ENCODE assay signal across 8 cellular contexts in the genomic region with DNA sequence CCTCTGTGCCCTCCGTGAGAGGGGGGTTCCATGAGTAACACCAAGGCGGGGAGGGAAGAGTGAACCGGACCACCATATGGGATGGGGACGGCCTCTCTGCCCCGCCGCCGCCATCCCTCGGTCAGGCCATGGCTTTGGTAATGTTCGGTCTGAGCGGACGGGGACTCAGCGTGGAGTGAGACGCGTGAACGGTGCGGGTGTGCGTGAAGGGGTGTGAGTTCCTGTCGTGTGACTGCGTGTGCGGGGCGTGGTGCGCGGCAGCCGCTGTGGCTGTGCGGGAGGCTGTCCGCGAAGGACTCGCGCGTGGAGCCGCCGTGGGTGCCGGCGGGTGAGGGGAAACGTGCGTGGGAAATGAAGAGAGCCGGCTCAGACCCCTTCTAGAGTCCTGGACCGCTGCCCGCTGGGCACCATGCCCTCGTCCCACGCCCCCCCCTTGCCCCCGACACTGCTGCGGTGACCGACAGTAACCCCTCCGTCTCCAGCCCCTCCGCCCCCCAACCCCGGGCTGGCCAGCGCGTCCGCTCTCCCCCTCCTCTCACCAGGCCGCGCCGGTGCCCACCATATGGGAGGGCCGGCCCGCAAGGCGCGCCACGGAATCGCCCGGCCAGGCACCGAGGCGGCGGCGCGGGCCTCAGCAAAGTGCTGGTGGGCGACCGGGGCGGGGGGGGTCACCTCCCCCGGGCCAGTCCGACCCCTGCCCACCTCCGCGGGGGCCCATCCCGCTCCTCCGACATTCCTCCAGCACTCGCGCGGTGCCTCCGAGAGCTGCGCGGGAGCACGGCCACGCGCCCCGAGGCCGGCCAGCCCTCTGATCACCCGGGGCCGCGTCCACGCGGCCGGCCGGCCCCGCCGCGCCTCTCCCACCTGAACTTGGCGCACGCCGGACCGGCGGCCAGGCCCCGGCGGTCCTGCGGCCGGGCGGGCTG. TPM values are rescaled to one million over a fixed set of nuclear protein-coding genes. Genes with fewer than 3 reads are reported as not detected.
A peak's percentile ranks its signal among the peaks of the same experiment; 100 is the strongest.
DNase-seq lines count a peak whose midpoint lies in the region; ATAC-seq and TF ChIP-seq lines count a peak whose summit lies in the region.

No MANE protein-coding gene starts in this region.

- peak overlapping the region; percentile 79 for H3K4me3 Mint-ChIP-seq in activated T-cell treated with anti-CD3 and anti-CD28 coated beads, Interleukin-2, amount 50 U/mL, for 4 hours

- H3K9ac ChIP-seq in parathyroid adenoma, result no peak overlapping the region

- no peak for TF ChIP-seq CTCF in GM20000 (IDR thresholded peaks at IDR 0.05; ENCODE audit: extremely low read depth, missing control alignments)
- no peak for TF ChIP-seq CTCF in cardiac muscle cell (IDR thresholded peaks at IDR 0.05; ENCODE audit: low read depth, low read length)
- TF ChIP-seq CTCF in parathyroid adenoma (IDR thresholded peaks at IDR 0.05), result no peak

- no peaks in the 10 kb centered on the region for H3K36me3 Mint-ChIP-seq in activated T-cell treated with anti-CD3 and anti-CD28 coated beads, Interleukin-2, amount 50 U/mL, for 4 hours (ENCODE audit: insufficient read depth)

- no peaks in the 10 kb centered on the region for H3K36me3 ChIP-seq in ACC112 (ENCODE audit: insufficient read depth, low read length)
- H3K36me3 ChIP-seq in cardiac muscle cell, result peaks cover under 1% of the 10 kb centered on the region
- no peaks in the 10 kb centered on the region for H3K36me3 ChIP-seq in parathyroid adenoma (ENCODE audit: control insufficient read depth, insufficient read depth, low read length)

- ATAC-seq in activated T-cell treated with anti-CD3 and anti-CD28 coated beads, Interleukin-2, amount 50 U/mL, for 4 hours, result peak; percentile 15
- ATAC-seq in HG03196 (IDR thresholded peaks at IDR 0.05; ENCODE audit: unreplicated experiment), result no peak

- H3K4me3 ChIP-seq in ACC112 (ENCODE audit: low read depth, low read length) (peak overlapping the region; percentile 84), cardiac muscle cell (peak overlapping the region; percentile 81), parathyroid adenoma (ENCODE audit: low read depth, low read length) (peak overlapping the region; percentile 70)

- peaks cover 27% of the 10 kb centered on the region for H3K27me3 ChIP-seq in ACC112 (ENCODE audit: insufficient read depth, low read length)
- H3K27me3 ChIP-seq in cardiac muscle cell, result peaks cover 6% of the 10 kb centered on the region
- no peaks in the 10 kb centered on the region for H3K27me3 ChIP-seq in parathyroid adenoma (ENCODE audit: control insufficient read depth, insufficient read depth, low read length)

- H3K27me3 Mint-ChIP-seq in activated T-cell treated with anti-CD3 and anti-CD28 coated beads, Interleukin-2, amount 50 U/mL, for 4 hours (ENCODE audit: low read depth), result peaks cover 49% of the 10 kb centered on the region

- no peaks in the 10 kb centered on the region for H3K79me2 ChIP-seq in ACC112 (ENCODE audit: control insufficient read depth, insufficient read depth, low read length, unreplicated experiment)
- H3K79me2 ChIP-seq in parathyroid adenoma, result no peaks in the 10 kb centered on the region

- H3K4me1 Mint-ChIP-seq in activated T-cell treated with anti-CD3 and anti-CD28 coated beads, Interleukin-2, amount 50 U/mL, for 4 hours (ENCODE audit: low read depth), result peaks cover 9% of the 10 kb centered on the region

- no peaks in the 10 kb centered on the region for H3K9me3 Mint-ChIP-seq in activated T-cell treated with anti-CD3 and anti-CD28 coated beads, Interleukin-2, amount 50 U/mL, for 4 hours

- H2AFZ ChIP-seq in ACC112 (ENCODE audit: low read length, unreplicated experiment), result peak overlapping the region; percentile 45
- H2AFZ ChIP-seq in parathyroid adenoma, result peak overlapping the region; percentile 94

- peak overlapping the region; percentile 88 for H3K4me2 ChIP-seq in parathyroid adenoma (ENCODE audit: low read length)

- H3K27ac ChIP-seq in ACC112 (ENCODE audit: low read depth, low read length) (no peak overlapping the region), cardiac muscle cell (peak overlapping the region; percentile 78), parathyroid adenoma (peak overlapping the region; percentile 42)

- H3K4me1 ChIP-seq in ACC112 (ENCODE audit: control insufficient read depth, insufficient read depth, low read length, unreplicated experiment) (peaks cover 36% of the 10 kb centered on the region), cardiac muscle cell (ENCODE audit: low read depth) (peaks cover 6% of the 10 kb centered on the region), parathyroid adenoma (peaks cover 7% of the 10 kb centered on the region)

- H3K9me3 ChIP-seq in cardiac muscle cell (ENCODE audit: low read depth) (no peaks in the 10 kb centered on the region), parathyroid adenoma (ENCODE audit: control insufficient read depth, low read length) (no peaks in the 10 kb centered on the region)

- DNase-seq in GM20000 (ENCODE audit: low spot score) (peak; percentile 59), cardiac muscle cell (ENCODE audit: low read depth in 1 of 2, low spot score in 1 of 2) (peak; percentile 37 to 64), SKM-1 treated with dmso at 0.1 percent for 144 hours (lab: John Stamatoyannopoulos, UW; ENCODE audit: unreplicated experiment) (no peak), KG1 (lab: John Stamatoyannopoulos, UW) (no peak)
- no peak for DNase-seq in activated T-cell treated with anti-CD3 and anti-CD28 coated beads, Interleukin-2, amount 50 U/mL, for 4 hours

RNA-seq across cellular contexts. Expression of a gene that starts 0.6 kb away (rescaled TPM):
- total RNA-seq in activated T-cell treated with anti-CD3 and anti-CD28 coated beads, Interleukin-2, amount 50 U/mL, for 4 hours, result under 1 TPM; 0.18 to 0.28 (median 0.22) TPM
- 9.5 and 16.5 TPM in 2 replicates for total RNA-seq in cardiac muscle cell
- 0.75 and 6.3 TPM in 2 replicates for polyA plus RNA-seq in cardiac muscle cell

RNA-seq across cellular contexts. Expression of a gene that starts 38.1 kb away (rescaled TPM):
- total RNA-seq in activated T-cell treated with anti-CD3 and anti-CD28 coated beads, Interleukin-2, amount 50 U/mL, for 4 hours, result not detected
- total RNA-seq in cardiac muscle cell, result not detected in 2 replicates
- polyA plus RNA-seq in cardiac muscle cell, result 0.09 TPM in 1 of 2 replicates, not detected in the other

Comparison
In these comparisons a context has a peak if more than half of its experiments do, and no peak if none do; other contexts are left out.
1. DNase-seq: peak in GM20000 (single experiment) and cardiac muscle cell (2 of 2); none in activated T-cell treated with anti-CD3 and anti-CD28 coated beads, Interleukin-2, amount 50 U/mL, for 4 hours (single experiment), SKM-1 treated with dmso at 0.1 percent for 144 hours (single experiment) and KG1 (single experiment).
2. Peak in every context shown above with its lines, with median percentiles within 50 percentile points of each other: H3K4me3 ChIP-seq.